Comparison of ENCODE assay signal across 22 cellular contexts in the genomic region with DNA sequence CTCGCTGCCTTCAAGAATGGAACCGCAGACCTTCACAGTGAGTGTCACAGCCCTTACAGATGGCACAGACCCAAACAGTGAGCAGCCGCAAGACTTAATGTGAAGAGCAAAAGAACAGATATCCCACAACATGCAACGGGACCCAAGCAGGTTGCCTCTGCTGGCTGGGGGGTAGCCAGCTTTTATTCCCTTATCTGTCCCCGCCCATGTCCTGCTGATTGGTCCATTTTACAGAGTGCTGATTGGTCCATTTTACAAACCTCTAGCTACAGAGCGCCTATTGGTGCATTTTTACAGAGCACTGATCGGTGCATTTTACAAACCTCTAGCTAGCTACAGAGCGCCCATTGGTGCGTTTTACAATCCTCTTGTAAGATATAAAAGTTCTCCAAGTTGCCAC.
"Had no signal": no experiment of that assay in that cellular context is flagged by ENCODE, and none has a peak within 500 bp of the region (broad histone marks: within the 10 kb centered on the region; RNA-seq: fewer than 3 reads in every experiment).

No MANE protein-coding gene starts in this region.

- H3K9me3 ChIP-seq: MG63, SJSA1 had no signal

- H3K27ac ChIP-seq: brain microvascular endothelial cell, cardiac muscle cell, SJSA1 had no signal

- DNase-seq: activated CD4-positive, alpha-beta memory T cell treated with anti-CD3 and anti-CD28 coated beads for 36 hours; activated CD4-positive, alpha-beta T cell treated with anti-CD3 and anti-CD28 coated beads for 48 hours; activated CD4-positive, CD25-positive, alpha-beta regulatory T cell treated with anti-CD3 and anti-CD28 coated beads, Interleukin-2, amount 50 U/mL, for 72 hours; activated gamma-delta T cell treated with Interleukin-2 at 50 U/mL for 16 hours; activated naive CD4-positive, alpha-beta T cell treated with anti-CD3 and anti-CD28 coated beads, Interleukin-2, amount 10 ng/mL, durations not matched to agents 7 days and 5 days; activated naive CD8-positive, alpha-beta T cell treated with anti-CD3 and anti-CD28 coated beads for 36 hours; activated T-cell treated with anti-CD3 and anti-CD28 coated beads, Interleukin-2, amount 50 U/mL, for 72 hours; brain microvascular endothelial cell; MG63; MV-4-11; NCI-H1092 treated with DMSO at 0.1 percent for 48 hours; NCI-H1417 treated with DMSO at 0.1 percent for 48 hours; NCI-H1694 treated with DMSO at 0.1 percent for 48 hours; NCI-H2029 treated with DMSO at 0.1 percent for 48 hours; NCI-H345; NCI-H510A; NCI-H526 treated with DMSO at 0.1 percent for 48 hours; PC-3; SHP77; SW 1271 had no signal

- H3K27me3 ChIP-seq: brain microvascular endothelial cell, MG63 had no signal

- H3K36me3 ChIP-seq: brain microvascular endothelial cell, cardiac muscle cell, MG63, SJSA1 had no signal

- H3K4me3 ChIP-seq: cardiac muscle cell, MG63, SJSA1 had no signal
